ENCODE assay signal across 12 cellular contexts in genomic region chr6:124882580-124883393, GRCh38.
DNase-seq lines count a peak whose midpoint lies in the region; ATAC-seq, FAIRE-seq and TF ChIP-seq lines count a peak whose summit lies in the region.
"Had no signal": no experiment of that assay in that cellular context is flagged by ENCODE, and none has a peak within 500 bp of the region (broad histone marks: within the 10 kb centered on the region; RNA-seq: fewer than 3 reads in every experiment).

No MANE protein-coding gene starts in this region.

- peaks cover 0 to 11% (median 3%) of the 10 kb centered on the region in 4 experiments; a peak in 5 of 7 replicates for H3K4me1 ChIP-seq in H1 (replicated peaks in 1 of 4; ENCODE audit: control insufficient read depth in 3 of 4, insufficient read depth in 4 of 4, low read length in 3 of 4)

- no peak overlapping the region for H4K8ac ChIP-seq in H1 (ENCODE audit: extremely low read depth, insufficient read depth, low read length)

- H2BK15ac ChIP-seq in H1 (ENCODE audit: low read length) = no peak overlapping the region

- no peaks in the 10 kb centered on the region for H4K20me1 ChIP-seq in H1 (replicated peaks in 1 of 2; ENCODE audit: control insufficient read depth in 1 of 2, insufficient read depth in 2 of 2, low read length in 2 of 2)

- no peak overlapping the region for H4K5ac ChIP-seq in H1 (ENCODE audit: insufficient read length, low read depth, low read length)

- WGBS in H1 (ENCODE audit: extremely low coverage in 1 of 2, insufficient coverage in 1 of 2, insufficient read length in 1 of 2, insufficient replicate concordance in 2 of 2, low coverage in 1 of 2, low lambda C conversion rate in 2 of 2, missing lambda C conversion rate in 1 of 2), 2 experiments = 74% methylated on average over 4 of the region's 4 CpGs; no CpG with 5 or more reads in 1 of the 2 experiments

- FAIRE-seq in H1 (lab: Jason Lieb, UNC) = no peak
- FAIRE-seq: colon, islet of Langerhans had no signal

- no peak overlapping the region for H2BK120ac ChIP-seq in H1 (replicated peaks; ENCODE audit: low read depth, low read length)

- no peak overlapping the region for H3K27ac ChIP-seq in H1 (ENCODE audit: low read depth, low read length)

- no peak overlapping the region for H3K4me3 Mint-ChIP-seq in nephron progenitor cell

- no peak overlapping the region for H3K4me2 ChIP-seq in H1 (ENCODE audit: insufficient read depth in 1 of 2, low read depth in 2 of 2, low read length in 2 of 2)

- no peaks in the 10 kb centered on the region for H3K27me3 Mint-ChIP-seq in nephron progenitor cell (ENCODE audit: low read depth, poor library complexity)

- POLR2A ChIA-PET in H1 (lab: Charles Lee; ENCODE audit: partially characterized antibody) = no interaction called here

- TF ChIP-seq EP300 in H1 (IDR thresholded peaks at IDR 0.05; ENCODE audit: borderline replicate concordance in 1 of 2, low read depth in 2 of 2, low read length in 2 of 2) = no peak

- H3K23ac ChIP-seq in H1 (ENCODE audit: insufficient read length) = no peak overlapping the region

- no peaks in the 10 kb centered on the region for H3K79me2 ChIP-seq in H1 (ENCODE audit: control insufficient read depth in 1 of 2, insufficient read depth in 2 of 2, low read length in 2 of 2)

- H3K36me3 ChIP-seq in H1 (ENCODE audit: control insufficient read depth in 2 of 4, insufficient read depth in 4 of 4, low read length in 3 of 4) = no peaks in the 10 kb centered on the region

- H3K27me3 ChIP-seq in H1 (replicated peaks in 1 of 4; ENCODE audit: control insufficient read depth in 3 of 4, extremely low read depth in 1 of 4, insufficient read depth in 3 of 4, low read length in 3 of 4) = no peaks in the 10 kb centered on the region

- peak overlapping the region; percentile 81 for H3K27ac Mint-ChIP-seq in nephron progenitor cell

- no peak for TF ChIP-seq POLR2A in H1 (IDR thresholded peaks at IDR 0.05; ENCODE audit: control extremely low read depth in 1 of 2, low read depth in 2 of 2, low read length in 2 of 2)

- no peaks in the 10 kb centered on the region for H3K36me3 Mint-ChIP-seq in nephron progenitor cell (ENCODE audit: low read depth)

- TF ChIP-seq RAD21 in H1 (IDR thresholded peaks at IDR 0.05 in 1 of 2, conservative IDR thresholded peaks at IDR 0.05 in 1 of 2; ENCODE audit: low read depth in 2 of 2, low read length in 2 of 2) = no peak

- no peak overlapping the region for H2AFZ ChIP-seq in H1 (ENCODE audit: low read length)

- H2BK5ac ChIP-seq in H1 (ENCODE audit: low read depth, low read length) = no peak overlapping the region

- H3K14ac ChIP-seq in H1 (ENCODE audit: insufficient read length) = no peak overlapping the region

- ATAC-seq in GM21367 (IDR thresholded peaks at IDR 0.05; ENCODE audit: unreplicated experiment) = no peak

- no peaks in the 10 kb centered on the region for H3K23me2 ChIP-seq in H1 (ENCODE audit: low read depth, low read length)

- H2BK20ac ChIP-seq in H1 (ENCODE audit: low read length) = no peak overlapping the region

- no peak overlapping the region for H2BK12ac ChIP-seq in H1 (ENCODE audit: low read depth, low read length)

- H3K4me1 Mint-ChIP-seq in nephron progenitor cell = peaks cover 34% of the 10 kb centered on the region

- H3K79me1 ChIP-seq in H1 (ENCODE audit: low read depth, low read length) = no peaks in the 10 kb centered on the region

- H4K91ac ChIP-seq in H1 (replicated peaks; ENCODE audit: insufficient read length, low read length) = no peak overlapping the region

- no peaks in the 10 kb centered on the region for H3K9me3 ChIP-seq in H1 (ENCODE audit: insufficient read depth in 2 of 2, low read depth in 1 of 2, low read length in 1 of 2)

- TF ChIP-seq CTCF in H1 (IDR thresholded peaks at IDR 0.05; ENCODE audit: control extremely low read depth in 1 of 3, insufficient read depth in 1 of 3, low read depth in 1 of 3, low read length in 3 of 3) = no peak
- TF ChIP-seq CTCF in nephron progenitor cell (IDR thresholded peaks at IDR 0.05) = no peak

- no peak overlapping the region for H2AK5ac ChIP-seq in H1 (ENCODE audit: low read depth, low read length)

- CTCF ChIA-PET in H1 (lab: Charles Lee; ENCODE audit: partially characterized antibody) = interaction anchor here (1.6 kb wide), 1 partner anchor 80 kb away, joined by 5 read pairs; no protein-coding TSS in a partner anchor

- H3K56ac ChIP-seq in H1 (replicated peaks; ENCODE audit: insufficient read length, low read depth, low read length) = no peak overlapping the region

- H3K18ac ChIP-seq in H1 (ENCODE audit: extremely low read depth, low read length) = no peak overlapping the region

- H3K4ac ChIP-seq in H1 (replicated peaks; ENCODE audit: insufficient read length, low read depth, low read length) = no peak overlapping the region

- H3K9ac ChIP-seq in H1 (replicated peaks in 1 of 4; ENCODE audit: extremely low read depth in 1 of 4, low read depth in 3 of 4, low read length in 3 of 4) = no peak overlapping the region

- no peak overlapping the region for H3K4me3 ChIP-seq in H1 (ENCODE audit: extremely low read depth in 1 of 4, insufficient read depth in 2 of 4, low read depth in 3 of 4, low read length in 4 of 4)

- in situ Hi-C loops in Caki2 (cut with HindIII; ENCODE audit: low pct_unique_long_range_greater_than_20kb, low sequenced_read_pairs) = no loop called here
- in situ Hi-C loops in G401 (cut with HindIII; ENCODE audit: low sequenced_read_pairs) = no loop called here

- H3K9me3 Mint-ChIP-seq in nephron progenitor cell = no peaks in the 10 kb centered on the region

- peak; percentile 76 for DNase-seq in Caki2 (ENCODE audit: low read depth)
- peak; percentile 27 for DNase-seq in LoVo (ENCODE audit: low spot score)
- DNase-seq in H1 (ENCODE audit: low read depth in 1 of 2, low spot score in 2 of 2) = no peak
- DNase-seq in nephron progenitor cell = no peak
- no peak for DNase-seq in NCI-H748 treated with DMSO at 0.1 percent for 48 hours (lab: John Stamatoyannopoulos, UW)
- no peak for DNase-seq in G401 (ENCODE audit: low spot score)
- DNase-seq in activated gamma-delta T cell treated with Interleukin-2 at 50 U/mL for 16 hours = no peak
- DNase-seq: DND-41, NCI-H446 treated with DMSO at 0.1 percent for 48 hours had no signal

TF ChIP-seq in H1, 55 proteins besides CTCF, POLR2A, EP300 and RAD21:
- TF ChIP-seq CEBPB (IDR thresholded peaks at IDR 0.05; ENCODE audit: low read depth, low read length) (peak; percentile 87), JUND (IDR thresholded peaks at IDR 0.05; ENCODE audit: low read length) (no peak)

Comparison
In these comparisons a context has a peak if more than half of its experiments do, and no peak if none do; other contexts are left out.
1. DNase-seq: peak in Caki2 (single experiment) and LoVo (single experiment); none in H1 (0 of 2), nephron progenitor cell (single experiment), NCI-H748 treated with DMSO at 0.1 percent for 48 hours (single experiment), G401 (single experiment) and activated gamma-delta T cell treated with Interleukin-2 at 50 U/mL for 16 hours (single experiment).